8 cellular contexts compared by ENCODE assay signal in the genomic region with DNA sequence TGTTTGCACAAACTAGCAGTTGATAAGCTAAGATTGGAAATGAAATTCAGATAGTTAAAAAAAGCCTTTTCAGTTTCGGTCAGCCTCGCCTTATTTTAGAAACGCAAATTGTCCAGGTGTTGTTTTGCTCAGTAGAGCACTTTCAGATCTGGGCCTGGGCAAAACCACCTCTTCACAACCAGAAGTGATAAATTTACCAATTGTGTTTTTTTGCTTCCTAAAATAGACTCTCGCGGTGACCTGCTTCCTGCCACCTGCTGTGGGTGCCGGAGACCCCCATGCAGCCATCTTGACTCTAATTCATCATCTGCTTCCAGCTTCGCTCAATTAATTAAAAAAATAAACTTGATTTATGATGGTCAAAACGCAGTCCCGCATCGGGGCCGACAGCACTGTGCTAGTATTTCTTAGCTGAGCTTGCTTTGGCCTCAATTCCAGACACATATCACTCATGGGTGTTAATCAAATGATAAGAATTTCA.
A peak's percentile ranks its signal among the peaks of the same experiment; 100 is the strongest.
DNase-seq lines count a peak whose midpoint lies in the region; ATAC-seq, FAIRE-seq and TF ChIP-seq lines count a peak whose summit lies in the region.

No MANE protein-coding gene starts in this region.

- no peak for FAIRE-seq in frontal cortex (lab: Jason Lieb, UNC)

- peak in 1 of 4 donors; percentile 9 for TF ChIP-seq POLR2A in esophagus squamous epithelium (IDR thresholded peaks at IDR 0.05)

- peak overlapping the region in 1 of 4 donors; percentile 37 for H3K4me3 ChIP-seq in esophagus squamous epithelium

- H3K9me3 ChIP-seq in esophagus squamous epithelium = peaks cover 0 to 12% (median 7%) of the 10 kb centered on the region in 3 donors

- no peaks in the 10 kb centered on the region for H3K4me1 ChIP-seq in esophagus squamous epithelium

- ATAC-seq in GM19328 (IDR thresholded peaks at IDR 0.05; ENCODE audit: unreplicated experiment) (peak; percentile 54), HG03520 (IDR thresholded peaks at IDR 0.05; ENCODE audit: unreplicated experiment) (peak; percentile 50)

- no peak for TF ChIP-seq CTCF in esophagus squamous epithelium (IDR thresholded peaks at IDR 0.05)

- no peaks in the 10 kb centered on the region for H3K36me3 Mint-ChIP-seq in activated naive CD8-positive, alpha-beta T cell

- H3K4me3 Mint-ChIP-seq in activated naive CD8-positive, alpha-beta T cell = peak overlapping the region; percentile 83

- H3K27ac Mint-ChIP-seq in activated naive CD8-positive, alpha-beta T cell = peak overlapping the region; percentile 96

- intact Hi-C loops in esophagus squamous epithelium (cut with DNase I) = no loop called here

- H3K36me3 ChIP-seq in esophagus squamous epithelium = no peaks in the 10 kb centered on the region

- DNase-seq in DMS79 treated with DMSO at 0.1 percent for 48 hours (lab: John Stamatoyannopoulos, UW) = peak; percentile 67
- no peak for DNase-seq in frontal cortex (ENCODE audit: low spot score in 2 of 2)
- DNase-seq in effector CD8-positive, alpha-beta T cell (lab: John Stamatoyannopoulos, UW) = no peak
- DNase-seq in esophagus squamous epithelium (lab: John Stamatoyannopoulos, UW) = no peak
- no peak for DNase-seq in DMS153 (lab: John Stamatoyannopoulos, UW)

- no peak overlapping the region for H3K27ac ChIP-seq in esophagus squamous epithelium

- H3K27me3 Mint-ChIP-seq in activated naive CD8-positive, alpha-beta T cell = no peaks in the 10 kb centered on the region

- no peaks in the 10 kb centered on the region for H3K9me3 Mint-ChIP-seq in activated naive CD8-positive, alpha-beta T cell (ENCODE audit: low read depth)

- WGBS in esophagus squamous epithelium, 2 donors = 57 to 82% methylated on average over 11 of the region's 11 CpGs

- H3K27me3 ChIP-seq in esophagus squamous epithelium = peaks cover 0 to 14% (median 0%) of the 10 kb centered on the region in 4 donors

- H3K4me1 Mint-ChIP-seq in activated naive CD8-positive, alpha-beta T cell (ENCODE audit: low read depth) = peaks cover 35% of the 10 kb centered on the region
